In the genomic region with DNA sequence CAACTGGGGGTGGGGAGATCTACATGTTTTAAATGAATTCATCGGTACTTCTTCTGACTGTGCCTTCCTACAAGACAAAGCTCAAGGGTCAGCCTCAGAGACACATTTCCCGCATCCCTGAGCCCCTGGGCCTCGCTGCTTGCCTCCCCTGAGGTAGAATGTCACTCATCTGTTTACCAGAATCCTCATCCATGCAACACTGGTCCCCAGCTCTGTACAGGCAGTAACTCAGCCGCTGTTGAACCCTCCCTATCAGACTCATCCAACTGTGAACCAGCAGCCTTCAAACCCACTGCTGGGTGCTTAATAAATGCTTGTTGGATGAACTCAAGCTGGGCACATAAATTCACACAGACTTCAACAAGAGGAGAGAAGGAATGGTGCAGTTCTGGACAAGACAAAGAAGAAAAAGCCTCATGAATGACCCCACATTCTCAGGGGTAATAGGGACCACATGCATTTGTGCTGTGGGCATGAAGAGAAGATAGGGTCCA, we compare ENCODE assay signal across 1 cellular context.
TF ChIP-seq lines count a peak whose summit lies in the region.

No MANE protein-coding gene starts in this region.

TF ChIP-seq in HEK293T, 16 proteins besides CTCF, POLR2A, EP300 and RAD21 (continued from another document):
- TF ChIP-seq L3MBTL2 (conservative IDR thresholded peaks at IDR 0.05) (no peak), LEF1 (IDR thresholded peaks at IDR 0.05; ENCODE audit: borderline replicate concordance) (no peak)
